ENCODE assay signal across 1 cellular context in genomic region chr9:68307654-68308053, GRCh38.
TF ChIP-seq lines count a peak whose summit lies in the region.

No MANE protein-coding gene starts in this region.

TF ChIP-seq in endothelial cell of umbilical vein, 7 proteins besides CTCF, POLR2A, EP300 and RAD21:
- peak; percentile 54 for TF ChIP-seq EZH2 (IDR thresholded peaks at IDR 0.05; ENCODE audit: borderline replicate concordance, low read depth, low read length, severe bottlenecking)
TF ChIP-seq in endothelial cell of umbilical vein: peak in this region for 1; not testable (repeated sequence) for 6.
